ENCODE assay signal across 1 cellular context in genomic region chr2:210224660-210225460, GRCh38.
TF ChIP-seq lines count a peak whose summit lies in the region.

Gene ACADL, minus strand, starts transcription at chr2:210225447. Its CDS starts 184 bp downstream, at chr2:210225263.

TF ChIP-seq in HepG2, 621 proteins besides CTCF, POLR2A, EP300 and RAD21 (continued from another document):
- peak; percentile 46 for TF ChIP-seq ZNF407 (CRISPR knock-in tag; IDR thresholded peaks at IDR 0.05; ENCODE audit: not compliant biosample characterization)
- no peak for TF ChIP-seq KLF15 (CRISPR knock-in tag; IDR thresholded peaks at IDR 0.05; ENCODE audit: borderline replicate concordance)
- peak; percentile 99 for TF ChIP-seq MTF2 (CRISPR knock-in tag; IDR thresholded peaks at IDR 0.05; ENCODE audit: borderline replicate concordance)
- no peak for TF ChIP-seq ZNF280D (CRISPR knock-in tag; IDR thresholded peaks at IDR 0.05)
- no peak for TF ChIP-seq TFDP1 (CRISPR knock-in tag; IDR thresholded peaks at IDR 0.05; ENCODE audit: borderline replicate concordance)
- TF ChIP-seq NCOA1 (CRISPR knock-in tag; IDR thresholded peaks at IDR 0.05) = peak; percentile 72; the same call in 1 of the 2 replicates
- peak; percentile 29; the same call in 1 of the 2 replicates for TF ChIP-seq ARID5B (CRISPR knock-in tag; IDR thresholded peaks at IDR 0.05)
- no peak for TF ChIP-seq ZNF644 (CRISPR knock-in tag; IDR thresholded peaks at IDR 0.05; ENCODE audit: low read depth)
- TF ChIP-seq PITX1 (CRISPR knock-in tag; IDR thresholded peaks at IDR 0.05) = peak; percentile 29; the same call in 1 of the 2 replicates
- peak; percentile 77; the same call in 1 of the 2 replicates for TF ChIP-seq MTERF4 (CRISPR knock-in tag; IDR thresholded peaks at IDR 0.05)
- TF ChIP-seq ARNT2 (CRISPR knock-in tag; IDR thresholded peaks at IDR 0.05; ENCODE audit: low read depth) = peak; percentile 66; the same call in 1 of the 2 replicates
- 0 out of 2 replicates have a peak, but pooled peaks have one; percentile 36 for TF ChIP-seq ZNF343 (CRISPR knock-in tag; IDR thresholded peaks at IDR 0.05)
- no peak for TF ChIP-seq ZNF619 (CRISPR knock-in tag; IDR thresholded peaks at IDR 0.05)
- TF ChIP-seq HNF4A (CRISPR knock-in tag; IDR thresholded peaks at IDR 0.05) = peak; percentile 50
- 0 out of 2 replicates have a peak, but pooled peaks have one; percentile 16 for TF ChIP-seq SAP130 (CRISPR knock-in tag; IDR thresholded peaks at IDR 0.05; ENCODE audit: low read depth)
- TF ChIP-seq GABPB1 (CRISPR knock-in tag; IDR thresholded peaks at IDR 0.05) = peak; percentile 62; the same call in 1 of the 2 replicates
